Comparison of ENCODE assay signal across 8 cellular contexts in the genomic region with DNA sequence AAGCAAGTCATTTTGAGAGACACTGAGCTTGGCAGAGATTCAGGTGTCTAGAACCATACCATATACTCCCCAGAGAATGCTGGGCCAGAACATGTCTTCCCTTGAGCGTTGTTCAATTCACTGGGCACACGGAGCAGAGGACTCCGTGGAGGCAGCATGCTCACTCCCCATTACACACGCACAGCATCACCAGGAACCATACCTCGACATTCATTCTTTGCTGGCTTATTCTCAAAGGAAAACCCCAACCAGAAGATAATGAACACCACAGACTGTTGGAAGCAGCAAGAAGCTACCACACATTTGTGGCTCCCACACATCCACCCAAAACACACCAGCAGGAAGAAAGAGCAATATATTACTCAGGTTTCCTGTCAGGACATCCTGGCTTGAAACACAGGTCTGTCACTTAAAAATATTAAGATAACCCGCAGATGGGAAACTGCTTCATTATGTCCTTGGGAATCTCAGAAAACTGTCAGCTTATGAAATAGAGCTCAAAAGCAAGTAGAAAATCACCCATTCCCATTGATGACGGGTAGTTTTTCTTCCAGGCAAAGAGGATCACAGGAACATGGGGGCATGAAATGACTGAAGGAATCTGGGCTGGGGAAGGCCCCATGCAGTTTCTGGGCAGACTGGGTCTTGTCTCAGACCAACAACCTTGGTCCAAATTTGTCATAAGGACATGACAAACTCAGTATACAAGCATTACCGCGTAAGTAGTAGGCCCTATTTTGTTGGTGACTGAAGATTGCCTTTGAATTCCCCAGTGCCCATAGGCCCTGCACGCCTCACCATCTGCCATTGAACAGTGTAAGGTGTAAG. TPM values are rescaled to one million over a fixed set of nuclear protein-coding genes. Genes with fewer than 3 reads are reported as not detected.
DNase-seq lines count a peak whose midpoint lies in the region; ATAC-seq and TF ChIP-seq lines count a peak whose summit lies in the region.

No MANE protein-coding gene starts in this region.

- H3K36me3 ChIP-seq in smooth muscle cell (ENCODE audit: low read depth): no peaks in the 10 kb centered on the region

- H3K9me3 ChIP-seq in smooth muscle cell (replicated peaks; ENCODE audit: low read depth): no peaks in the 10 kb centered on the region

- peak overlapping the region; percentile 99 for H3K27ac Mint-ChIP-seq in activated CD4-positive, alpha-beta T cell treated with anti-CD3 and anti-CD28 coated beads, Interleukin-2, amount 10 ng/mL, durations not matched to agents 24 days and 14 days
- peak overlapping the region; percentile 98 for H3K27ac Mint-ChIP-seq in T-helper 1 cell treated with Interleukin-12 subunit alpha and Interleukin-12 subunit beta and Interleukin-4 antibody, amounts not matched to agents 30 μg/mL and 1 μg/mL, for 36 hours
- peak overlapping the region; percentile 96 for H3K27ac Mint-ChIP-seq in endothelial cell (ENCODE audit: unreplicated experiment)

- WGBS in smooth muscle cell (ENCODE audit: low lambda C conversion rate): 76% methylated on average over 10 of the region's 10 CpGs

- peak overlapping the region; percentile 86 for H3K27ac ChIP-seq in smooth muscle cell (ENCODE audit: low read depth)

- peaks cover 12% of the 10 kb centered on the region for H3F3A ChIP-seq in smooth muscle cell (ENCODE audit: low read depth)

- H4K20me1 ChIP-seq in smooth muscle cell (ENCODE audit: low read depth): no peaks in the 10 kb centered on the region

- no peak overlapping the region for H3K9ac ChIP-seq in smooth muscle cell (ENCODE audit: low read depth)

- H3K4me1 ChIP-seq in smooth muscle cell (ENCODE audit: low read depth): peaks cover 17% of the 10 kb centered on the region

- peaks cover 3% of the 10 kb centered on the region for H3K9me3 Mint-ChIP-seq in activated CD4-positive, alpha-beta T cell treated with anti-CD3 and anti-CD28 coated beads, Interleukin-2, amount 10 ng/mL, durations not matched to agents 24 days and 14 days
- H3K9me3 Mint-ChIP-seq in T-helper 1 cell treated with Interleukin-12 subunit alpha and Interleukin-12 subunit beta and Interleukin-4 antibody, amounts not matched to agents 30 μg/mL and 1 μg/mL, for 36 hours: peaks cover 3% of the 10 kb centered on the region
- no peaks in the 10 kb centered on the region for H3K9me3 Mint-ChIP-seq in endothelial cell (ENCODE audit: unreplicated experiment)

- no peak for TF ChIP-seq CTCF in endothelial cell (IDR thresholded peaks at IDR 0.05; ENCODE audit: unreplicated experiment)
- no peak for TF ChIP-seq CTCF in smooth muscle cell (IDR thresholded peaks at IDR 0.05; ENCODE audit: borderline replicate concordance, insufficient read depth, poor library complexity, severe bottlenecking)

- intact Hi-C loops in activated CD4-positive, alpha-beta T cell treated with anti-CD3 and anti-CD28 coated beads, Interleukin-2, amount 10 ng/mL, durations not matched to agents 24 days and 14 days (cut with micrococcal nuclease): loop anchor here (1.0 to 5.0 kb wide), 5 partner anchors 8 to 491 kb away; a partner anchor contains a TSS

- H3K4me3 ChIP-seq in smooth muscle cell: no peak overlapping the region

- no peak for ATAC-seq in GM18498 (IDR thresholded peaks at IDR 0.05; ENCODE audit: unreplicated experiment)

- H3K79me2 ChIP-seq in smooth muscle cell (ENCODE audit: low read depth): no peaks in the 10 kb centered on the region

- no peak overlapping the region for H2AFZ ChIP-seq in smooth muscle cell (ENCODE audit: low read depth)

- peaks cover 68% of the 10 kb centered on the region for H3K4me1 Mint-ChIP-seq in activated CD4-positive, alpha-beta T cell treated with anti-CD3 and anti-CD28 coated beads, Interleukin-2, amount 10 ng/mL, durations not matched to agents 24 days and 14 days
- H3K4me1 Mint-ChIP-seq in T-helper 1 cell treated with Interleukin-12 subunit alpha and Interleukin-12 subunit beta and Interleukin-4 antibody, amounts not matched to agents 30 μg/mL and 1 μg/mL, for 36 hours (ENCODE audit: low read depth): peaks cover 58% of the 10 kb centered on the region
- H3K4me1 Mint-ChIP-seq in endothelial cell (ENCODE audit: unreplicated experiment): peaks cover 51% of the 10 kb centered on the region

- peak overlapping the region; percentile 91 for H3K4me3 Mint-ChIP-seq in activated CD4-positive, alpha-beta T cell treated with anti-CD3 and anti-CD28 coated beads, Interleukin-2, amount 10 ng/mL, durations not matched to agents 24 days and 14 days
- H3K4me3 Mint-ChIP-seq in T-helper 1 cell treated with Interleukin-12 subunit alpha and Interleukin-12 subunit beta and Interleukin-4 antibody, amounts not matched to agents 30 μg/mL and 1 μg/mL, for 36 hours: peak overlapping the region; percentile 84
- H3K4me3 Mint-ChIP-seq in endothelial cell (ENCODE audit: unreplicated experiment): peak overlapping the region; percentile 52

- peak; percentile 81 for DNase-seq in activated CD4-positive, alpha-beta T cell treated with anti-CD3 and anti-CD28 coated beads, Interleukin-2, amount 10 ng/mL, durations not matched to agents 24 days and 14 days
- no peak for DNase-seq in activated CD4-positive, alpha-beta T cell treated with anti-CD3 and anti-CD28 coated beads for 4 hours
- DNase-seq in endothelial cell (ENCODE audit: low spot score): no peak
- no peak for DNase-seq in smooth muscle cell (lab: John Stamatoyannopoulos, UW; ENCODE audit: unreplicated experiment)
- DNase-seq in NCI-H2029 (lab: John Stamatoyannopoulos, UW): no peak
- no peak for DNase-seq in Ammon's horn (ENCODE audit: low spot score)

- peaks cover 6% of the 10 kb centered on the region for H3K36me3 Mint-ChIP-seq in activated CD4-positive, alpha-beta T cell treated with anti-CD3 and anti-CD28 coated beads, Interleukin-2, amount 10 ng/mL, durations not matched to agents 24 days and 14 days (ENCODE audit: low read depth)
- peaks cover 5% of the 10 kb centered on the region for H3K36me3 Mint-ChIP-seq in T-helper 1 cell treated with Interleukin-12 subunit alpha and Interleukin-12 subunit beta and Interleukin-4 antibody, amounts not matched to agents 30 μg/mL and 1 μg/mL, for 36 hours (ENCODE audit: low read depth)
- H3K36me3 Mint-ChIP-seq in endothelial cell (ENCODE audit: low read depth, unreplicated experiment): no peaks in the 10 kb centered on the region

- no peaks in the 10 kb centered on the region for H3K27me3 ChIP-seq in smooth muscle cell (ENCODE audit: low read depth)

- H3K27me3 Mint-ChIP-seq in activated CD4-positive, alpha-beta T cell treated with anti-CD3 and anti-CD28 coated beads, Interleukin-2, amount 10 ng/mL, durations not matched to agents 24 days and 14 days: no peaks in the 10 kb centered on the region
- H3K27me3 Mint-ChIP-seq in T-helper 1 cell treated with Interleukin-12 subunit alpha and Interleukin-12 subunit beta and Interleukin-4 antibody, amounts not matched to agents 30 μg/mL and 1 μg/mL, for 36 hours (ENCODE audit: low read depth): no peaks in the 10 kb centered on the region
- H3K27me3 Mint-ChIP-seq in endothelial cell (ENCODE audit: unreplicated experiment): no peaks in the 10 kb centered on the region

- peak overlapping the region; percentile 78 for H3K4me2 ChIP-seq in smooth muscle cell

RNA-seq across cellular contexts. Expression of a gene that starts 46.5 kb away (rescaled TPM):
- total RNA-seq in activated CD4-positive, alpha-beta T cell treated with anti-CD3 and anti-CD28 coated beads, Interleukin-2, amount 10 ng/mL, durations not matched to agents 24 days and 14 days: 443 and 447 TPM in 2 replicates
- total RNA-seq in endothelial cell (ENCODE audit: unreplicated experiment): 302 TPM
- total RNA-seq in smooth muscle cell: 90.7 and 109 TPM in 2 replicates
- 145 and 150 TPM in 2 replicates for polyA plus RNA-seq in smooth muscle cell

RNA-seq across cellular contexts. Expression of a gene that starts 57.1 kb away (rescaled TPM):
- total RNA-seq in activated CD4-positive, alpha-beta T cell treated with anti-CD3 and anti-CD28 coated beads, Interleukin-2, amount 10 ng/mL, durations not matched to agents 24 days and 14 days: 18.5 and 19.6 TPM in 2 replicates
- total RNA-seq in endothelial cell (ENCODE audit: unreplicated experiment) (15.0 TPM), smooth muscle cell (9.4 and 15.2 TPM in 2 replicates)
- 7.2 and 7.8 TPM in 2 replicates for polyA plus RNA-seq in smooth muscle cell
